20 cellular contexts compared by ENCODE assay signal in genomic region chr5:181231444-181231843, GRCh38. TPM values are rescaled to one million over a fixed set of nuclear protein-coding genes. Genes with fewer than 3 reads are reported as not detected.
DNase-seq lines count a peak whose midpoint lies in the region; ATAC-seq, FAIRE-seq and TF ChIP-seq lines count a peak whose summit lies in the region.
"Had no signal": no experiment of that assay in that cellular context is flagged by ENCODE, and none has a peak within 500 bp of the region (broad histone marks: within the 10 kb centered on the region; RNA-seq: fewer than 3 reads in every experiment).

No MANE protein-coding gene starts in this region.

- H3K4me1 Mint-ChIP-seq in activated T-cell treated with anti-CD3 and anti-CD28 coated beads, Interleukin-2, amount 50 U/mL, for 72 hours (ENCODE audit: low read depth): peaks cover 24% of the 10 kb centered on the region
- H3K4me1 Mint-ChIP-seq in astrocyte (ENCODE audit: low read depth, unreplicated experiment): peaks cover under 1% of the 10 kb centered on the region

- H3K36me3 Mint-ChIP-seq in activated T-cell treated with anti-CD3 and anti-CD28 coated beads, Interleukin-2, amount 50 U/mL, for 72 hours (ENCODE audit: insufficient read depth in 2 of 2): peaks cover 5 to 12% of the 10 kb centered on the region in 2 donors
- H3K36me3 Mint-ChIP-seq in astrocyte (ENCODE audit: low read depth, unreplicated experiment): peaks cover 8% of the 10 kb centered on the region

- H3K4me3 ChIP-seq in HEK293 (ENCODE audit: low read depth, low read length) (no peak overlapping the region), astrocyte (ENCODE audit: insufficient read depth, low read depth, low read length) (no peak overlapping the region)
- H3K4me3 ChIP-seq: A549, PC-9 had no signal

- TF ChIP-seq CTCF in HEK293 (tag by site-specific recombination; IDR thresholded peaks at IDR 0.05): no peak
- TF ChIP-seq CTCF in astrocyte (IDR thresholded peaks at IDR 0.05; ENCODE audit: insufficient read depth, low read depth, low read length): no peak

- CTCF ChIA-PET in HEK293 (lab: Yijun Ruan, JAX): no interaction called here

- no peak overlapping the region for H3K4me3 Mint-ChIP-seq in activated T-cell treated with anti-CD3 and anti-CD28 coated beads, Interleukin-2, amount 50 U/mL, for 72 hours
- H3K4me3 Mint-ChIP-seq in astrocyte (ENCODE audit: unreplicated experiment): no peak overlapping the region
- H3K4me3 Mint-ChIP-seq: CD4-positive, CD25-positive, alpha-beta regulatory T cell had no signal

- H3K27ac ChIP-seq in HEK293 (ENCODE audit: extremely low read depth, low read depth, low read length) (no peak overlapping the region), astrocyte (ENCODE audit: low read depth, low read length) (no peak overlapping the region)
- H3K27ac ChIP-seq: A549, PC-9 had no signal

- FAIRE-seq in astrocyte (lab: Jason Lieb, UNC): no peak
- FAIRE-seq: A549, D721Med, G401.6, GM12892 had no signal

- no peaks in the 10 kb centered on the region for H3K27me3 Mint-ChIP-seq in activated T-cell treated with anti-CD3 and anti-CD28 coated beads, Interleukin-2, amount 50 U/mL, for 72 hours (ENCODE audit: low read depth)
- H3K27me3 Mint-ChIP-seq in astrocyte (ENCODE audit: low read depth, unreplicated experiment): no peaks in the 10 kb centered on the region
- H3K27me3 Mint-ChIP-seq: CD4-positive, CD25-positive, alpha-beta regulatory T cell had no signal

- POLR2A ChIA-PET in HEK293 (lab: Yijun Ruan, JAX): interaction anchor here (1.0 to 2.2 kb wide), 2 partner anchors 8 to 23 kb away, joined by 5 to 6 read pairs; no protein-coding TSS in a partner anchor

- H3K79me2 ChIP-seq in astrocyte (ENCODE audit: insufficient read depth, low read length): peaks cover 8% of the 10 kb centered on the region

- H4K20me1 ChIP-seq in astrocyte (ENCODE audit: insufficient read depth, low read length): peaks cover 50% of the 10 kb centered on the region

- H3K4me1 ChIP-seq in HEK293 (ENCODE audit: control insufficient read depth, insufficient read depth, low read length) (no peaks in the 10 kb centered on the region), astrocyte (ENCODE audit: insufficient read depth, low read length) (no peaks in the 10 kb centered on the region)
- H3K4me1 ChIP-seq: A549 had no signal

- H3K27ac Mint-ChIP-seq in activated T-cell treated with anti-CD3 and anti-CD28 coated beads, Interleukin-2, amount 50 U/mL, for 72 hours: peak overlapping the region; percentile 5
- peak overlapping the region; percentile 41 for H3K27ac Mint-ChIP-seq in astrocyte (ENCODE audit: unreplicated experiment)

- no peaks in the 10 kb centered on the region for H3K27me3 ChIP-seq in astrocyte (ENCODE audit: insufficient read depth, low read length)

- H3K9me3 ChIP-seq in HEK293 (ENCODE audit: control insufficient read depth, insufficient read depth, low read depth, low read length) (no peaks in the 10 kb centered on the region), astrocyte (ENCODE audit: insufficient read depth, low read depth, low read length) (no peaks in the 10 kb centered on the region)
- H3K9me3 ChIP-seq: A549 had no signal

- ATAC-seq in activated T-cell treated with anti-CD3 and anti-CD28 coated beads, Interleukin-2, amount 50 U/mL, for 72 hours (replicated peaks in 1 of 2): peak in 1 of 2 donors; percentile 23
- ATAC-seq in sciatic nerve: no peak

- no peak for DNase-seq in activated T-cell treated with anti-CD3 and anti-CD28 coated beads, Interleukin-2, amount 50 U/mL, for 72 hours
- DNase-seq in activated T-cell treated with anti-CD3 and anti-CD28 coated beads for 4 hours (no peak), astrocyte (ENCODE audit: low read depth) (no peak), sciatic nerve (ENCODE audit: low spot score) (peak; percentile 53), anterior cingulate cortex (lab: John Stamatoyannopoulos, UW) (no peak), NCI-H510A treated with DMSO at 0.1 percent for 48 hours (lab: John Stamatoyannopoulos, UW) (no peak)
- DNase-seq: CD4-positive, CD25-positive, alpha-beta regulatory T cell; DMS79 treated with DMSO at 0.1 percent for 48 hours; HCEC 1CT; KG1; MM.1S; NCI-H1105; NCI-H1694 treated with DMSO at 0.1 percent for 48 hours; NCI-H774; PC-9 had no signal

- H3K9me3 Mint-ChIP-seq in activated T-cell treated with anti-CD3 and anti-CD28 coated beads, Interleukin-2, amount 50 U/mL, for 72 hours: no peaks in the 10 kb centered on the region
- H3K9me3 Mint-ChIP-seq in astrocyte (ENCODE audit: unreplicated experiment): no peaks in the 10 kb centered on the region

- no peak overlapping the region for H3K4me2 ChIP-seq in astrocyte (ENCODE audit: low read length)
- H3K4me2 ChIP-seq: A549, PC-9 had no signal

- H3K9ac ChIP-seq in astrocyte (ENCODE audit: low read length): no peak overlapping the region

- H3K36me3 ChIP-seq in HEK293 (ENCODE audit: control insufficient read depth in 2 of 2, insufficient read depth in 1 of 2, low read length in 2 of 2): peaks cover 14 to 80% of the 10 kb centered on the region in 2 experiments
- peaks cover 28% of the 10 kb centered on the region for H3K36me3 ChIP-seq in astrocyte (ENCODE audit: insufficient read depth, low read length)

- intact Hi-C loops in sciatic nerve (cut with DNase I): no loop called here

- no peak overlapping the region for H2AFZ ChIP-seq in astrocyte (ENCODE audit: low read depth, low read length)
- H2AFZ ChIP-seq: PC-9 had no signal

TF ChIP-seq in HEK293, 187 proteins besides CTCF, POLR2A, EP300 and RAD21 (continues in another document):
- TF ChIP-seq ZSCAN16 (tag by site-specific recombination; IDR thresholded peaks at IDR 0.05) (no peak), GLIS1 (tag by site-specific recombination; IDR thresholded peaks at IDR 0.05) (peak; percentile 24; the same call in 1 of the 2 replicates), ZNF26 (tag by site-specific recombination; IDR thresholded peaks at IDR 0.05) (no peak), ZBTB48 (tag by site-specific recombination; IDR thresholded peaks at IDR 0.05) (0 out of 2 replicates have a peak, but pooled peaks have one; percentile 14), ZIC2 (tag by site-specific recombination; IDR thresholded peaks at IDR 0.05) (0 out of 2 replicates have a peak, but pooled peaks have one; percentile 27), KLF17 (tag by site-specific recombination; IDR thresholded peaks at IDR 0.05) (no peak), ZNF600 (tag by site-specific recombination; IDR thresholded peaks at IDR 0.05) (peak; percentile 90), SP2 (tag by site-specific recombination; IDR thresholded peaks at IDR 0.05) (0 out of 2 replicates have a peak, but pooled peaks have one; percentile 13), YY1 (tag by site-specific recombination; IDR thresholded peaks at IDR 0.05) (no peak), ZNF132 (tag by site-specific recombination; IDR thresholded peaks at IDR 0.05; ENCODE audit: borderline replicate concordance) (no peak)

RNA-seq across cellular contexts. Expression of gene TRIM41, which starts 8.4 kb away (rescaled TPM):
- total RNA-seq in activated T-cell treated with anti-CD3 and anti-CD28 coated beads, Interleukin-2, amount 50 U/mL, for 72 hours: 10 to 100 TPM; 42.1 to 52.1 TPM
- total RNA-seq in astrocyte: 20.9 and 21.8 TPM in 2 replicates
- total RNA-seq in sciatic nerve: 24.6 TPM

RNA-seq across cellular contexts. Expression of gene RACK1, which starts 12.3 kb away (rescaled TPM):
- 1,000 to 10,000 TPM; 3,606 to 3,662 TPM for total RNA-seq in activated T-cell treated with anti-CD3 and anti-CD28 coated beads, Interleukin-2, amount 50 U/mL, for 72 hours
- total RNA-seq in astrocyte: 1,553 and 1,656 TPM in 2 replicates
- total RNA-seq in sciatic nerve: 1,122 TPM

RNA-seq across cellular contexts. Expression of gene TRIM7, which starts 26.4 kb away (rescaled TPM):
- total RNA-seq in activated T-cell treated with anti-CD3 and anti-CD28 coated beads, Interleukin-2, amount 50 U/mL, for 72 hours: 1 to 10 TPM; 2.4 to 2.9 TPM
- 0.22 and 0.27 TPM in 2 replicates for total RNA-seq in astrocyte
- total RNA-seq in sciatic nerve: 3.2 TPM

RNA-seq across cellular contexts. Expression of gene TRIM52, which starts 29.5 kb away (rescaled TPM):
- 10 to 100 TPM; 19.2 to 22.7 TPM for total RNA-seq in activated T-cell treated with anti-CD3 and anti-CD28 coated beads, Interleukin-2, amount 50 U/mL, for 72 hours
- total RNA-seq in astrocyte (6.5 and 7.3 TPM in 2 replicates), sciatic nerve (14.1 TPM)
